Comparison of ENCODE assay signal across 27 cellular contexts in the genomic region with DNA sequence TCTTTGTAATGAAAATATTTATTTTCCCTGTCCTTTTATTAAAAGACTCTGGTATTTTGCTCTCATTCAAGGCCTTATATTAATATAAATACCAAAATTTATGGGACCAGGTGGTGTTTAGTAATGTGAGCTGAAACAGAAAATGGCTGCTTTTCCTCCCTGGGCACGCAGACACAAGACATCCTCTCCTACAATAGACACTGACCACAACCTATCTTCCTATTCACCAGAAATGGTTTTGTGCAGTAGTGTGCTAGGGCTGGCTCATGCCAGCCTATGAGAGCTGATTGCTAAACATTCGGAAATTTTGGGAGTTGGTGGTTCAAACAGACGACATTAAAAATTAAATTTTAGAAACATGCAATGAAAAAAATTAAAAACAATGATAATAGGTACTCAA.
A peak's percentile ranks its signal among the peaks of the same experiment; 100 is the strongest.
DNase-seq lines count a peak whose midpoint lies in the region; ATAC-seq, FAIRE-seq and TF ChIP-seq lines count a peak whose summit lies in the region.
"Had no signal": no experiment of that assay in that cellular context is flagged by ENCODE, and none has a peak within 500 bp of the region (broad histone marks: within the 10 kb centered on the region; RNA-seq: fewer than 3 reads in every experiment).

No MANE protein-coding gene starts in this region.

- H3K9me3 ChIP-seq in psoas muscle, result no peaks in the 10 kb centered on the region
- H3K9me3 ChIP-seq: gastrocnemius medialis, lower lobe of right lung, MG63, upper lobe of right lung had no signal

- H3K27ac ChIP-seq in psoas muscle, result peak overlapping the region; percentile 70
- H3K27ac ChIP-seq: HL-60, lower lobe of right lung, upper lobe of right lung, WERI-Rb-1 had no signal

- WGBS in psoas muscle, 3 donors, result 77 to 86% (median 84%) methylated on average over 3 of the region's 3 CpGs

- H3K27me3 ChIP-seq in psoas muscle (ENCODE audit: insufficient read depth in 3 of 3, low read length in 2 of 3), result no peaks in the 10 kb centered on the region
- H3K27me3 ChIP-seq: gastrocnemius medialis, MG63, upper lobe of right lung had no signal

- TF ChIP-seq CTCF in psoas muscle (IDR thresholded peaks at IDR 0.05), result no peak

- peaks cover 10% of the 10 kb centered on the region for H3K4me1 ChIP-seq in psoas muscle
- H3K4me1 ChIP-seq: lower lobe of right lung, upper lobe of right lung had no signal

- DNase-seq in GM12892 (ENCODE audit: insufficient read length) (no peak), NCI-H69 (lab: John Stamatoyannopoulos, UW) (peak; percentile 71), psoas muscle (no peak), left ventricle myocardium superior (no peak), NAMALWA (ENCODE audit: low spot score) (no peak)
- no peak for DNase-seq in stimulated activated naive CD4-positive, alpha-beta T cell treated with Interleukin-2 at 50 U/mL for 16 hours (lab: John Stamatoyannopoulos, UW)
- DNase-seq: activated CD4-positive, alpha-beta T cell treated with anti-CD3 and anti-CD28 coated beads for 4 hours; activated CD8-positive, alpha-beta T cell treated with anti-CD3 and anti-CD28 coated beads, Interleukin-2, amount 10 ng/mL, durations not matched to agents 7 days and 5 days; activated naive CD4-positive, alpha-beta T cell treated with anti-CD3 and anti-CD28 coated beads, Interleukin-2, amount 10 ng/mL, durations not matched to agents 7 days and 5 days; cerebellar nuclear complex; gastrocnemius medialis; KG1; lower lobe of right lung; naive thymus-derived CD8-positive, alpha-beta T cell; NCI-H1694 treated with DMSO at 0.1 percent for 48 hours; occipital lobe; SHP77; stimulated activated naive B cell treated with anti-CD40 and anti-IgM and Interleukin-4, amounts not matched to agents 10 μg/mL and 1 μg/mL and 100 μg/mL, for 72 hours; T-helper 9 cell; upper lobe of right lung; WERI-Rb-1 had no signal

- no peak overlapping the region for H3K4me3 ChIP-seq in psoas muscle
- H3K4me3 ChIP-seq: gastrocnemius medialis, GM23338, lower lobe of right lung, MG63, upper lobe of right lung had no signal

- no peak for TF ChIP-seq POLR2A in GM12892 (IDR thresholded peaks at IDR 0.05; ENCODE audit: low read depth, low read length)

- intact Hi-C loops in psoas muscle (cut with DNase I), result loop anchor here in 1 of 2 donors (5.0 kb wide), 1 partner anchor 195 kb away; no protein-coding TSS in a partner anchor
- intact Hi-C loops in left ventricle myocardium superior (cut with micrococcal nuclease), result no loop called here

- FAIRE-seq in GM12892 (lab: Jason Lieb, UNC) (peak; percentile 42), endometrium (lab: Jason Lieb, UNC) (peak; percentile 12)

- H3K36me3 ChIP-seq in psoas muscle (ENCODE audit: insufficient read depth in 1 of 2, low read depth in 1 of 2), result no peaks in the 10 kb centered on the region
- H3K36me3 ChIP-seq: gastrocnemius medialis, lower lobe of right lung, MG63, upper lobe of right lung, WERI-Rb-1 had no signal

- ATAC-seq in psoas muscle (peak in 1 of 4 donors; percentile 45), left ventricle myocardium superior (no peak), HG02642 (IDR thresholded peaks at IDR 0.05; ENCODE audit: poor library complexity, unreplicated experiment) (no peak)
- ATAC-seq: activated CD8-positive, alpha-beta T cell treated with anti-CD3 and anti-CD28 coated beads, Interleukin-2, amount 10 ng/mL, durations not matched to agents 7 days and 5 days; GM23338; lower lobe of right lung; naive thymus-derived CD8-positive, alpha-beta T cell; Panc1; stimulated activated naive B cell treated with anti-CD40 and anti-IgM and Interleukin-4, amounts not matched to agents 10 μg/mL and 1 μg/mL and 100 μg/mL, for 72 hours; upper lobe of right lung had no signal
